ENCODE assay signal across 8 cellular contexts in the genomic region with DNA sequence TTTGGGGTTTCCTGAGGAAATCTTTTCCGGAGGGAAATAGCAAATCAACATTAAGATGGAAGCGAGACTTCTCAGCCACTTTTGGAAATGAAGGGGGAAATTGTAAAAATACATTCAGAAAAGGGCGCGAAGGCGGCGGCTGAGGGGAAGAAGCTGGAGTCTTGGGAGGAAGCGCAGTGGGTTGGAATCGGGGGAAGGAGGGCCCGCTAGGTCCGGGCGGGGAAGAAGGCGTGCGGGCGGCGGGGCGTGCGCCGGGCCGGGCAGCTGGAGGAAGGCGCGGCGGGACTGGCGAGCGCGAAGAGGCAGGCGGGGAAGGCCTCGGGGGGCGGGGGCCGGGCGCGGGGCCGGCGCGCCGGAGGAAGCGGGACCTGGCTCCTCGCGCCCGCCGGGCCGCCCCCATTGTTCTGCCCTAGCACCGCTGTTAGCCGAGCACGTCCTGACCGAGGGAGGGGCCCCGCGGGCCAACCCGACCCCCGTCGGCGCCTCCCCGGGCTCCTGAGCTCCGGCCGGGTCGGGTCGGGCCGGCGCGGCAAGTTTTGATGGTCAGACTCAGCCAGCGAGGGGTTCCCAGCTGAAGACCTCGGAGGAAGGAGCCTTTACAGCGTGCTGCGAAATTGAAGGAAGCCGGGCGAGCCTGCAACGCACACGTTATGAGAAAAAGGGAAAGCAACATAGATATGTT. TPM values are rescaled to one million over a fixed set of nuclear protein-coding genes. Genes with fewer than 3 reads are reported as not detected.
DNase-seq lines count a peak whose midpoint lies in the region; ATAC-seq and TF ChIP-seq lines count a peak whose summit lies in the region.

No MANE protein-coding gene starts in this region.

- no TSS peak for BruUV-seq in Panc1 (replicated peaks; lab: Mats Ljungman, UMichigan)

- H3K27me3 ChIP-seq in Panc1 (ENCODE audit: control insufficient read depth, insufficient read depth, low read length), result no peaks in the 10 kb centered on the region

- no peaks in the 10 kb centered on the region for H3K9me3 ChIP-seq in Panc1 (ENCODE audit: control insufficient read depth, insufficient read depth, low read depth, low read length)

- peak overlapping the region; percentile 98 for H3K27ac ChIP-seq in Panc1 (ENCODE audit: low read length)

- H3K36me3 Mint-ChIP-seq in activated naive CD8-positive, alpha-beta T cell treated with anti-CD3 and anti-CD28 coated beads for 36 hours, result no peaks in the 10 kb centered on the region

- peaks cover 63% of the 10 kb centered on the region for H3K27me3 Mint-ChIP-seq in activated naive CD8-positive, alpha-beta T cell treated with anti-CD3 and anti-CD28 coated beads for 36 hours

- intact Hi-C loops in Panc1 (cut with micrococcal nuclease; ENCODE audit: unreplicated experiment), result loop anchor here (10.0 kb wide), 1 partner anchor 352 kb away; no protein-coding TSS in a partner anchor
- intact Hi-C loops in Right ventricle myocardium inferior (cut with DNase I), result loop anchor here (2.0 to 10.0 kb wide), 3 partner anchors 30 to 798 kb away; partner anchors contain the start of genes BMI1 and NEBL

- POLR2A ChIA-PET in Panc1 (lab: Charles Lee), result interaction anchor here (0.6 to 1.2 kb wide), 3 partner anchors 9 to 499 kb away, joined by 3 to 17 read pairs (median 6); no protein-coding TSS in a partner anchor

- H3K4me1 Mint-ChIP-seq in activated naive CD8-positive, alpha-beta T cell treated with anti-CD3 and anti-CD28 coated beads for 36 hours, result peaks cover 30% of the 10 kb centered on the region

- peak overlapping the region; percentile 48 to 56 for H3K4me3 ChIP-seq in Panc1 (ENCODE audit: low read depth in 2 of 2, low read length in 2 of 2)

- CTCF ChIA-PET in Panc1 (lab: Charles Lee), result interaction anchor here (0.6 kb wide), 1 partner anchor 42 kb away, joined by 3 read pairs; no protein-coding TSS in a partner anchor

- peak; percentile 72 for DNase-seq in CD1c-positive myeloid dendritic cell (ENCODE audit: extremely low spot score)
- DNase-seq in Panc1 (ENCODE audit: low read depth, low spot score), result no peak
- peak; percentile 56 for DNase-seq in activated naive CD8-positive, alpha-beta T cell treated with anti-CD3 and anti-CD28 coated beads for 36 hours
- peak; percentile 87 for DNase-seq in Right ventricle myocardium inferior (ENCODE audit: missing footprints)
- DNase-seq in omental fat pad (ENCODE audit: low spot score), result no peak
- no peak for DNase-seq in mesenteric fat pad (ENCODE audit: low spot score)

- ATAC-seq in GM21717 (IDR thresholded peaks at IDR 0.05; ENCODE audit: unreplicated experiment), result peak; percentile 29
- ATAC-seq in Panc1, result peak; percentile 55
- peak; percentile 62 for ATAC-seq in Right ventricle myocardium inferior
- ATAC-seq in omental fat pad (ENCODE audit: low FRiP score), result peak; percentile 56
- no peak for ATAC-seq in HG03571 (IDR thresholded peaks at IDR 0.05; ENCODE audit: unreplicated experiment)

- H3K4me1 ChIP-seq in Panc1 (ENCODE audit: control insufficient read depth, insufficient read depth, low read length), result peaks cover 41% of the 10 kb centered on the region

- in situ Hi-C loops in Panc1 (cut with HindIII; ENCODE audit: low pct_unique_long_range_greater_than_20kb, low sequenced_read_pairs), result no loop called here

- TF ChIP-seq CTCF in Panc1 (IDR thresholded peaks at IDR 0.05) (no peak), omental fat pad (IDR thresholded peaks at IDR 0.05) (no peak)

- H3K4me3 Mint-ChIP-seq in activated naive CD8-positive, alpha-beta T cell treated with anti-CD3 and anti-CD28 coated beads for 36 hours, result peak overlapping the region; percentile 87

- no peaks in the 10 kb centered on the region for H3K9me3 Mint-ChIP-seq in activated naive CD8-positive, alpha-beta T cell treated with anti-CD3 and anti-CD28 coated beads for 36 hours

- no peaks in the 10 kb centered on the region; the same call in 1 of the 2 replicates for H3K36me3 ChIP-seq in Panc1 (ENCODE audit: control insufficient read depth, insufficient read depth, low read length)

- H3K27ac Mint-ChIP-seq in activated naive CD8-positive, alpha-beta T cell treated with anti-CD3 and anti-CD28 coated beads for 36 hours, result peak overlapping the region; percentile 91

RNA-seq across cellular contexts. Expression of gene SKIDA1, which starts 1.6 kb away (rescaled TPM):
- total RNA-seq in Panc1 (2021; ENCODE audit: unreplicated experiment), result 9.3 TPM
- polyA plus RNA-seq in Panc1 (2012; ENCODE audit: insufficient read length), result 5.8 TPM
- under 1 TPM in 1 of 2 experiments, not detected in 1; 0.54 TPM for total RNA-seq in activated naive CD8-positive, alpha-beta T cell treated with anti-CD3 and anti-CD28 coated beads for 36 hours
- total RNA-seq in Right ventricle myocardium inferior, result 2.6 TPM
- total RNA-seq in omental fat pad, result 1 to 10 TPM in 2 of 4 donors, under 1 TPM in 2; 0.36 to 1.4 (median 0.77) TPM
- 0.58 TPM for total RNA-seq in mesenteric fat pad

RNA-seq across cellular contexts. Expression of gene MLLT10, which starts 6.9 kb away (rescaled TPM):
- total RNA-seq in Panc1 (2021; ENCODE audit: unreplicated experiment), result 33.4 TPM
- polyA plus RNA-seq in Panc1 (2012; ENCODE audit: insufficient read length), result 28.9 TPM
- total RNA-seq in activated naive CD8-positive, alpha-beta T cell treated with anti-CD3 and anti-CD28 coated beads for 36 hours, result 10 to 100 TPM; 33.9 to 36.2 TPM
- total RNA-seq in Right ventricle myocardium inferior, result 18.3 TPM
- 10 to 100 TPM; 33.4 to 58.1 (median 43.6) TPM for total RNA-seq in omental fat pad
- total RNA-seq in mesenteric fat pad, result 42.1 TPM

Comparison
In these comparisons a context has a peak if more than half of its experiments do, and no peak if none do; other contexts are left out.
1. DNase-seq: peak in CD1c-positive myeloid dendritic cell (single experiment), activated naive CD8-positive, alpha-beta T cell treated with anti-CD3 and anti-CD28 coated beads for 36 hours (single experiment) and Right ventricle myocardium inferior (single experiment); none in Panc1 (single experiment), omental fat pad (single experiment) and mesenteric fat pad (single experiment).